ENCODE assay signal across 13 cellular contexts in genomic region chr1:8406946-8407345, GRCh38.
DNase-seq lines count a peak whose midpoint lies in the region; ATAC-seq and TF ChIP-seq lines count a peak whose summit lies in the region.
"Had no signal": no experiment of that assay in that cellular context is flagged by ENCODE, and none has a peak within 500 bp of the region (broad histone marks: within the 10 kb centered on the region; RNA-seq: fewer than 3 reads in every experiment).

No MANE protein-coding gene starts in this region.

- no peaks in the 10 kb centered on the region for H3K9me3 Mint-ChIP-seq in chondrocyte (ENCODE audit: low read depth)
- H3K9me3 Mint-ChIP-seq: activated naive CD4-positive, alpha-beta T cell treated with anti-CD3 and anti-CD28 coated beads, Interleukin-2, amount 50 U/mL, for 72 hours; stimulated activated naive CD8-positive, alpha-beta T cell treated with anti-CD3 and anti-CD28 coated beads, Interleukin-15, Interleukin-2, amounts not matched to agents 100 ng/mL and 50 ng/mL, for 24 hours had no signal

- no peak for ATAC-seq in Panc1
- ATAC-seq: activated naive CD4-positive, alpha-beta T cell treated with anti-CD3 and anti-CD28 coated beads, Interleukin-2, amount 50 U/mL, for 72 hours had no signal

- peaks cover 18% of the 10 kb centered on the region for H3K36me3 ChIP-seq in Panc1 (ENCODE audit: control insufficient read depth, insufficient read depth, low read length)
- H3K36me3 ChIP-seq in mucosa of rectum (ENCODE audit: control insufficient read depth in 2 of 2, insufficient read depth in 2 of 2, low read length in 2 of 2), result peaks cover 17 to 24% of the 10 kb centered on the region in 2 donors
- peaks cover 0 to 17% (median 16%) of the 10 kb centered on the region in 3 donors for H3K36me3 ChIP-seq in tibial artery

- no peaks in the 10 kb centered on the region for H3K27me3 Mint-ChIP-seq in chondrocyte (ENCODE audit: low read depth)
- H3K27me3 Mint-ChIP-seq: stimulated activated naive CD8-positive, alpha-beta T cell treated with anti-CD3 and anti-CD28 coated beads, Interleukin-15, Interleukin-2, amounts not matched to agents 100 ng/mL and 50 ng/mL, for 24 hours had no signal

- no peak overlapping the region for H3K9ac ChIP-seq in mucosa of rectum (ENCODE audit: low read depth in 1 of 2, low read length in 2 of 2)

- TF ChIP-seq CTCF in Panc1 (IDR thresholded peaks at IDR 0.05) (no peak), chondrocyte (IDR thresholded peaks at IDR 0.05) (no peak), tibial artery (IDR thresholded peaks at IDR 0.05) (no peak)

- H3K36me3 Mint-ChIP-seq in chondrocyte (ENCODE audit: low read depth), result peaks cover 13% of the 10 kb centered on the region

- BruUV-seq in Panc1 (replicated peaks; lab: Mats Ljungman, UMichigan), result no TSS peak

- H3K27me3 ChIP-seq in Panc1 (ENCODE audit: control insufficient read depth, insufficient read depth, low read length), result no peaks in the 10 kb centered on the region
- H3K27me3 ChIP-seq in mucosa of rectum (ENCODE audit: control insufficient read depth in 2 of 2, insufficient read depth in 2 of 2, low read length in 2 of 2), result no peaks in the 10 kb centered on the region
- no peaks in the 10 kb centered on the region for H3K27me3 ChIP-seq in tibial artery

- H3K4me1 Mint-ChIP-seq in chondrocyte (ENCODE audit: low read depth), result peaks cover 53% of the 10 kb centered on the region

- H3K27ac ChIP-seq in Panc1 (ENCODE audit: low read length) (peak overlapping the region; percentile 99), mucosa of rectum (ENCODE audit: low read depth in 2 of 2, low read length in 2 of 2) (peak overlapping the region; percentile 77 to 79), tibial artery (peak overlapping the region; percentile 69 to 99)

- peaks cover 52% of the 10 kb centered on the region for H3K4me1 ChIP-seq in Panc1 (ENCODE audit: control insufficient read depth, insufficient read depth, low read length)
- peaks cover 48 to 56% of the 10 kb centered on the region in 2 donors for H3K4me1 ChIP-seq in mucosa of rectum (ENCODE audit: control insufficient read depth in 2 of 2, insufficient read depth in 2 of 2, low read length in 2 of 2)
- H3K4me1 ChIP-seq in tibial artery, result peaks cover 9 to 74% (median 58%) of the 10 kb centered on the region in 4 donors

- POLR2A ChIA-PET in Panc1 (lab: Charles Lee), result no interaction called here

- H3K9me3 ChIP-seq in Panc1 (ENCODE audit: control insufficient read depth, insufficient read depth, low read depth, low read length) (no peaks in the 10 kb centered on the region), mucosa of rectum (ENCODE audit: control insufficient read depth in 2 of 2, low read length in 2 of 2) (no peaks in the 10 kb centered on the region), tibial artery (no peaks in the 10 kb centered on the region)

- no peak overlapping the region for H3K4me3 Mint-ChIP-seq in chondrocyte (ENCODE audit: unreplicated experiment)
- H3K4me3 Mint-ChIP-seq: stimulated activated naive CD8-positive, alpha-beta T cell treated with anti-CD3 and anti-CD28 coated beads, Interleukin-15, Interleukin-2, amounts not matched to agents 100 ng/mL and 50 ng/mL, for 24 hours had no signal

- H3K27ac Mint-ChIP-seq in chondrocyte (ENCODE audit: unreplicated experiment), result peak overlapping the region; percentile 54
- H3K27ac Mint-ChIP-seq: stimulated activated naive CD8-positive, alpha-beta T cell treated with anti-CD3 and anti-CD28 coated beads, Interleukin-15, Interleukin-2, amounts not matched to agents 100 ng/mL and 50 ng/mL, for 24 hours had no signal

- intact Hi-C loops in Panc1 (cut with micrococcal nuclease; ENCODE audit: unreplicated experiment) (no loop called here), tibial artery (cut with DNase I; ENCODE audit: low total_unique reads) (no loop called here)

- H3K4me3 ChIP-seq in Panc1 (ENCODE audit: low read depth in 2 of 2, low read length in 2 of 2), result no peak overlapping the region
- H3K4me3 ChIP-seq in mucosa of rectum (ENCODE audit: low read length in 2 of 2), result no peak overlapping the region
- H3K4me3 ChIP-seq in tibial artery, result no peak overlapping the region

- DNase-seq in Panc1 (ENCODE audit: low read depth, low spot score) (no peak), chondrocyte (ENCODE audit: low spot score) (no peak), tibial artery (no peak), KG1 (lab: John Stamatoyannopoulos, UW) (no peak), AML-193 (lab: John Stamatoyannopoulos, UW) (no peak), NCI-H128 (lab: John Stamatoyannopoulos, UW; ENCODE audit: unreplicated experiment) (no peak)
- DNase-seq: glutamatergic neuron, NCI-H526 treated with DMSO at 0.1 percent for 48 hours, posterior cingulate gyrus, SHP77 treated with DMSO at 0.1 percent for 48 hours had no signal

- CTCF ChIA-PET in Panc1 (lab: Charles Lee), result interaction anchor here (0.8 kb wide), 1 partner anchor 306 kb away, joined by 4 read pairs; no protein-coding TSS in a partner anchor

- in situ Hi-C loops in Panc1 (cut with HindIII; ENCODE audit: low pct_unique_long_range_greater_than_20kb, low sequenced_read_pairs), result no loop called here
